ENCODE assay signal across 36 cellular contexts in the genomic region with DNA sequence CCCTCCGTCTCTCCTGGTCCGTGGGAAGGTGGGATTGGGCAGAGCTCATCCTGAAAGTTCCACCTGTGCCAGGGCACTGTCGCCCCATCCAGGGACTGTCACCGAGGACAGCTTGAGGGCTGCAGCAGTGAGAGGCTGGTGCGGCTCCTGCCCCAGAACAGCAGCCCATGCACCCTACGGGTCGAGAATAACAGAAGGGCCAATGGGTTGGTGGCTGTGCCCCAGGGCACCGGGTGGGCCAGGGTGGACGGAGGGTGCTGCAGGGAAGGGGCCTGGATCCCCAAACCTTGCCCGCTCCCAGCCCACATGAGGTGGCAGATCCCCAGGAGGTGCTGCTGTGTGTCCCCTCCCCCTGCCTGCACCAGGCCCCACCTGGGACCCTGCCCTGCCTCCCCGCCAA. TPM values are rescaled to one million over a fixed set of nuclear protein-coding genes. Genes with fewer than 3 reads are reported as not detected.
"Had no signal": no experiment of that assay in that cellular context is flagged by ENCODE, and none has a peak within 500 bp of the region (broad histone marks: within the 10 kb centered on the region; RNA-seq: fewer than 3 reads in every experiment).

No MANE protein-coding gene starts in this region.

- H3K9me3 ChIP-seq: body of pancreas, breast epithelium, MG63, SJCRH30 had no signal

- H3K36me3 ChIP-seq: breast epithelium, MG63, SJCRH30, WERI-Rb-1 had no signal

- H3K27ac Mint-ChIP-seq: activated CD4-positive, alpha-beta T cell treated with anti-CD3 and anti-CD28 coated beads, Interleukin-2, amount 10 ng/mL, durations not matched to agents 24 days and 14 days; activated naive CD4-positive, alpha-beta T cell treated with anti-CD3 and anti-CD28 coated beads, Interleukin-2, amount 10 ng/mL, durations not matched to agents 7 days and 5 days; activated naive CD8-positive, alpha-beta T cell treated with anti-CD3 and anti-CD28 coated beads, Interleukin-2, amount 10 ng/mL, durations not matched to agents 7 days and 5 days had no signal

- FAIRE-seq: astrocyte, RCC 7860 had no signal

- H3K4me3 Mint-ChIP-seq: activated CD4-positive, alpha-beta T cell treated with anti-CD3 and anti-CD28 coated beads, Interleukin-2, amount 10 ng/mL, durations not matched to agents 24 days and 14 days; activated naive CD4-positive, alpha-beta T cell treated with anti-CD3 and anti-CD28 coated beads, Interleukin-2, amount 10 ng/mL, durations not matched to agents 7 days and 5 days; activated naive CD8-positive, alpha-beta T cell treated with anti-CD3 and anti-CD28 coated beads, Interleukin-2, amount 10 ng/mL, durations not matched to agents 7 days and 5 days; activated T-cell treated with anti-CD3 and anti-CD28 coated beads, Interleukin-2, amount 50 U/mL, for 4 hours had no signal

- H3K4me1 Mint-ChIP-seq: activated CD4-positive, alpha-beta T cell treated with anti-CD3 and anti-CD28 coated beads, Interleukin-2, amount 10 ng/mL, durations not matched to agents 24 days and 14 days; activated naive CD4-positive, alpha-beta T cell treated with anti-CD3 and anti-CD28 coated beads, Interleukin-2, amount 10 ng/mL, durations not matched to agents 7 days and 5 days; activated naive CD8-positive, alpha-beta T cell treated with anti-CD3 and anti-CD28 coated beads, Interleukin-2, amount 10 ng/mL, durations not matched to agents 7 days and 5 days had no signal

- H3K4me3 ChIP-seq: body of pancreas, breast epithelium, MG63, SJCRH30, SK-N-MC had no signal

- H3K36me3 Mint-ChIP-seq: activated naive CD4-positive, alpha-beta T cell treated with anti-CD3 and anti-CD28 coated beads, Interleukin-2, amount 10 ng/mL, durations not matched to agents 7 days and 5 days; activated naive CD8-positive, alpha-beta T cell treated with anti-CD3 and anti-CD28 coated beads, Interleukin-2, amount 10 ng/mL, durations not matched to agents 7 days and 5 days had no signal

- H3K27me3 ChIP-seq: SJCRH30 had no signal

- ATAC-seq: activated T-cell treated with anti-CD3 and anti-CD28 coated beads, Interleukin-2, amount 50 U/mL, for 4 hours; body of pancreas; PC-3 had no signal

- H3K27ac ChIP-seq: body of pancreas, breast epithelium, RWPE1, SJCRH30, SK-N-MC, WERI-Rb-1 had no signal

- DNase-seq: activated CD4-positive, alpha-beta T cell treated with anti-CD3 and anti-CD28 coated beads, Interleukin-2, amount 10 ng/mL, durations not matched to agents 24 days and 14 days; activated CD4-positive, alpha-beta T cell treated with anti-CD3 and anti-CD28 coated beads, Interleukin-2, amount 50 U/mL, for 4 hours; activated CD8-positive, alpha-beta memory T cell treated with anti-CD3 and anti-CD28 coated beads, Interleukin-2, amount 50 U/mL, for 4 hours; activated effector memory CD4-positive, alpha-beta T cell treated with Interleukin-2 at 50 U/mL for 16 hours; activated naive CD4-positive, alpha-beta T cell treated with anti-CD3 and anti-CD28 coated beads, Interleukin-2, amount 10 ng/mL, durations not matched to agents 7 days and 5 days; activated naive CD8-positive, alpha-beta T cell treated with anti-CD3 and anti-CD28 coated beads, Interleukin-2, amount 10 ng/mL, durations not matched to agents 7 days and 5 days; activated T-cell treated with anti-CD3 and anti-CD28 coated beads for 4 hours; activated T-cell treated with anti-CD3 and anti-CD28 coated beads, Interleukin-2, amount 50 U/mL, for 4 hours; amygdala; body of pancreas; Kasumi-1; KG1; MG63; NCI-H1048; NCI-H1105 treated with DMSO at 0.1 percent for 48 hours; NCI-H1436; NCI-H1694; NCI-H1930; NCI-H2081 treated with DMSO at 0.1 percent for 48 hours; NCI-H345; NCI-H524 treated with DMSO at 0.1 percent for 48 hours; PC-3; SHP77; SJCRH30; T1000; WERI-Rb-1 had no signal

- H3K4me1 ChIP-seq: body of pancreas, breast epithelium had no signal

- H3K9me3 Mint-ChIP-seq: activated CD4-positive, alpha-beta T cell treated with anti-CD3 and anti-CD28 coated beads, Interleukin-2, amount 10 ng/mL, durations not matched to agents 24 days and 14 days; activated naive CD4-positive, alpha-beta T cell treated with anti-CD3 and anti-CD28 coated beads, Interleukin-2, amount 10 ng/mL, durations not matched to agents 7 days and 5 days; activated naive CD8-positive, alpha-beta T cell treated with anti-CD3 and anti-CD28 coated beads, Interleukin-2, amount 10 ng/mL, durations not matched to agents 7 days and 5 days; activated T-cell treated with anti-CD3 and anti-CD28 coated beads, Interleukin-2, amount 50 U/mL, for 4 hours had no signal

RNA-seq across cellular contexts. Expression of gene UNCX, which starts 23.9 kb away (rescaled TPM):
- total RNA-seq: activated CD4-positive, alpha-beta T cell treated with anti-CD3 and anti-CD28 coated beads, Interleukin-2, amount 10 ng/mL, durations not matched to agents 24 days and 14 days; activated naive CD8-positive, alpha-beta T cell treated with anti-CD3 and anti-CD28 coated beads, Interleukin-2, amount 10 ng/mL, durations not matched to agents 7 days and 5 days; activated T-cell treated with anti-CD3 and anti-CD28 coated beads, Interleukin-2, amount 50 U/mL, for 4 hours; astrocyte; body of pancreas; breast epithelium; cardiac septum; NCI-H460; PC-3; T-helper 1 cell treated with Interleukin-12 subunit alpha and Interleukin-12 subunit beta and Interleukin-4 antibody, amounts not matched to agents 30 ng/mL and 1 ng/mL, for 36 hours; T-helper 2 cell treated with Interferon-gamma antibody and Interleukin-4, amounts not matched to agents 100 ng/mL and 5 ng/mL, for 36 hours had no signal
- polyA plus RNA-seq: adipose tissue had no signal
